23 cellular contexts compared by ENCODE assay signal in genomic region chr2:20034821-20035220, GRCh38. TPM values are rescaled to one million over a fixed set of nuclear protein-coding genes. Genes with fewer than 3 reads are reported as not detected.
A peak's percentile ranks its signal among the peaks of the same experiment; 100 is the strongest.
DNase-seq lines count a peak whose midpoint lies in the region; ATAC-seq and TF ChIP-seq lines count a peak whose summit lies in the region.
"Had no signal": no experiment of that assay in that cellular context is flagged by ENCODE, and none has a peak within 500 bp of the region (broad histone marks: within the 10 kb centered on the region; RNA-seq: fewer than 3 reads in every experiment).

No MANE protein-coding gene starts in this region.

- CTCF ChIA-PET in SK-N-SH (lab: Yijun Ruan, JAX), result interaction anchor here (0.7 to 6.5 kb wide), 8 partner anchors 11 to 285 kb away, joined by 3 to 63 read pairs (median 6); partner anchors contain the start of gene LAPTM4A

- POLR2A ChIA-PET in SK-N-SH (lab: Yijun Ruan, JAX), result interaction anchor here (1.4 kb wide), 1 partner anchor 17 kb away, joined by 5 read pairs; the partner anchor contains the start of gene LAPTM4A

- in situ Hi-C loops in KBM-7 (cut with MboI; ENCODE audit: low pct_unique_long_range_greater_than_20kb, low sequenced_read_pairs), result no loop called here

- H2AFZ ChIP-seq in SK-N-SH (ENCODE audit: low read depth), result no peak overlapping the region
- H2AFZ ChIP-seq: GM23248 had no signal

- peaks cover 0 to 45% (median 23%) of the 10 kb centered on the region in 12 donors for H3K4me1 ChIP-seq in heart left ventricle
- H3K4me1 ChIP-seq in SK-N-SH (ENCODE audit: control insufficient read depth in 1 of 2, insufficient read depth in 2 of 2, low read depth in 1 of 2, low read length in 1 of 2), result peaks cover 0 to 3% of the 10 kb centered on the region in 2 experiments; a peak in 1 of 4 replicates
- H3K4me1 ChIP-seq: HAP-1 had no signal

- no peak for ATAC-seq in heart left ventricle
- ATAC-seq in left cardiac atrium, result no peak
- ATAC-seq: K562 had no signal

- H3K79me2 ChIP-seq in SK-N-SH (ENCODE audit: insufficient read depth), result peaks cover 41% of the 10 kb centered on the region

- intact Hi-C loops in heart left ventricle (cut with DNase I), result loop anchor here in 1 of 10 donors (5.0 kb wide), 1 partner anchor 37 kb away; no protein-coding TSS in a partner anchor
- intact Hi-C loops in left cardiac atrium (cut with DNase I), result no loop called here

- TF ChIP-seq RAD21 in SK-N-SH (IDR thresholded peaks at IDR 0.05; ENCODE audit: low read length), result no peak

- no peak for DNase-seq in heart left ventricle
- no peak for DNase-seq in left cardiac atrium
- DNase-seq in SK-N-DZ (ENCODE audit: low spot score), result peak; percentile 28
- peak; percentile 23 for DNase-seq in left kidney (ENCODE audit: low read depth, low spot score)
- DNase-seq in pulmonary artery endothelial cell (ENCODE audit: low read depth, low spot score), result peak; percentile 56
- DNase-seq in SK-N-SH, result no peak
- no peak for DNase-seq in KBM-7
- DNase-seq: CD4-positive, alpha-beta memory T cell; COR-L47; DMS53; GM23248; HFFc6; MV-4-11; NCI-H1105; NCI-H146; NCI-H2029; NCI-H446; NCI-H524 treated with DMSO at 0.1 percent for 48 hours; NCI-H774; SJCRH30 had no signal

- H3F3A ChIP-seq in SK-N-SH (replicated peaks; ENCODE audit: insufficient read depth), result no peaks in the 10 kb centered on the region

- H3K27me3 ChIP-seq in heart left ventricle (no peaks in the 10 kb centered on the region), SK-N-SH (ENCODE audit: insufficient read depth) (no peaks in the 10 kb centered on the region)
- H3K27me3 ChIP-seq: BLaER1 treated with 17β-estradiol and CSF1 and Interleukin-3, amounts not matched to agents 10 nM and 100 nM; SJCRH30 had no signal

- H3K4me2 ChIP-seq in SK-N-SH, result no peak overlapping the region
- H3K4me2 ChIP-seq: BLaER1 treated with 17β-estradiol and CSF1 and Interleukin-3, amounts not matched to agents 10 nM and 100 nM had no signal

- H3K4me3 ChIP-seq in heart left ventricle (no peak overlapping the region), SK-N-SH (ENCODE audit: low read depth in 2 of 2, low read length in 1 of 2) (no peak overlapping the region)
- H3K4me3 ChIP-seq: BLaER1 treated with 17β-estradiol and CSF1 and Interleukin-3, amounts not matched to agents 10 nM and 100 nM; GM23248; HAP-1; K562; SJCRH30 had no signal

- peaks cover 0 to 6% (median 0%) of the 10 kb centered on the region in 12 donors for H3K9me3 ChIP-seq in heart left ventricle
- peaks cover 4% of the 10 kb centered on the region; the same call in 1 of the 2 replicates for H3K9me3 ChIP-seq in SK-N-SH
- H3K9me3 ChIP-seq: HAP-1, SJCRH30 had no signal

- no peaks in the 10 kb centered on the region for H3K9me2 ChIP-seq in SK-N-SH

- H4K20me1 ChIP-seq in SK-N-SH (ENCODE audit: insufficient read depth), result peaks cover 19% of the 10 kb centered on the region; the same call in 1 of the 2 replicates

- no peak for TF ChIP-seq EP300 in SK-N-SH (IDR thresholded peaks at IDR 0.05; ENCODE audit: borderline replicate concordance in 1 of 2, low read depth in 1 of 2, low read length in 1 of 2)

- H3K36me3 ChIP-seq in heart left ventricle, result peaks cover 0 to 100% (median 99%) of the 10 kb centered on the region in 9 donors
- H3K36me3 ChIP-seq in SK-N-SH (replicated peaks in 1 of 2; ENCODE audit: control insufficient read depth in 1 of 2, insufficient read depth in 2 of 2, low read length in 1 of 2), result peaks cover 71 to 94% of the 10 kb centered on the region in 2 experiments

- H3K9ac ChIP-seq in SK-N-SH, result no peak overlapping the region
- H3K9ac ChIP-seq: BLaER1 treated with 17β-estradiol and CSF1 and Interleukin-3, amounts not matched to agents 10 nM and 100 nM; GM23248 had no signal

- H3K27ac ChIP-seq in heart left ventricle, result peak overlapping the region in 10 of 12 donors; percentile 17 to 63 (median 49)
- H3K27ac ChIP-seq in SK-N-SH (ENCODE audit: low read depth in 2 of 2, low read length in 1 of 2), result no peak overlapping the region
- H3K27ac ChIP-seq: BLaER1 treated with 17β-estradiol and CSF1 and Interleukin-3, amounts not matched to agents 10 nM and 100 nM; GM23248; SJCRH30 had no signal

- TF ChIP-seq POLR2A in heart left ventricle (IDR thresholded peaks at IDR 0.05), result no peak

- no peak for TF ChIP-seq CTCF in heart left ventricle (IDR thresholded peaks at IDR 0.05)
- no peak for TF ChIP-seq CTCF in SK-N-SH (IDR thresholded peaks at IDR 0.05)

- 46 to 50% (median 48%) methylated on average over 2 of the region's 2 CpGs for WGBS in heart left ventricle, 4 donors
- WGBS in SK-N-SH (ENCODE audit: low lambda C conversion rate), result 91% methylated on average over 2 of the region's 2 CpGs

TF ChIP-seq in SK-N-SH, 30 proteins besides CTCF, POLR2A, EP300 and RAD21:
- TF ChIP-seq PBX3 (IDR thresholded peaks at IDR 0.05), result no peak
- no peak for TF ChIP-seq RCOR1 (IDR thresholded peaks at IDR 0.05; ENCODE audit: low read length)
- no peak for TF ChIP-seq ZBTB33 (IDR thresholded peaks at IDR 0.05; ENCODE audit: borderline replicate concordance, low read depth)
- TF ChIP-seq RFX5 (IDR thresholded peaks at IDR 0.05; ENCODE audit: low read length), result no peak
- no peak for TF ChIP-seq MAX (IDR thresholded peaks at IDR 0.05; ENCODE audit: low read depth)
TF ChIP-seq in SK-N-SH: peak in this region for 0.

RNA-seq across cellular contexts. Expression of gene LAPTM4A, which starts 16.6 kb away (rescaled TPM):
- total RNA-seq in heart left ventricle, result 100 to 1,000 TPM; 159 to 241 (median 177) TPM
- 100 to 1,000 TPM; 107 to 232 TPM for polyA plus RNA-seq in heart left ventricle
- total RNA-seq in left cardiac atrium, result 100 to 1,000 TPM; 185 to 202 TPM
- polyA plus RNA-seq in SK-N-DZ (2014; cell fraction: cytosol; rRNA removed), result 49.3 and 50.3 TPM in 2 replicates
- 24.4 and 25.4 TPM in 2 replicates for polyA plus RNA-seq in SK-N-DZ (2014; cell fraction: nucleus; rRNA removed)
- total RNA-seq in pulmonary artery endothelial cell, result 121 and 125 TPM in 2 replicates
- 306 and 350 TPM in 2 replicates for polyA plus RNA-seq in SK-N-SH (2012; rRNA removed)
- polyA plus RNA-seq in SK-N-SH (2012; cell fraction: cytosol; rRNA removed), result 391 and 431 TPM in 2 replicates
- polyA plus RNA-seq in SK-N-SH (2012; cell fraction: nucleus; rRNA removed), result 69.8 and 155 TPM in 2 replicates

RNA-seq across cellular contexts. Expression of gene MATN3, which starts 22.4 kb away (rescaled TPM):
- total RNA-seq in heart left ventricle, result under 1 TPM in 5 of 9 donors, not detected in 4; 0.12 to 0.48 (median 0.25) TPM
- under 1 TPM; 0.19 to 0.29 TPM for polyA plus RNA-seq in heart left ventricle
- under 1 TPM; 0.29 to 0.52 TPM for total RNA-seq in left cardiac atrium
- 1.6 and 2.1 TPM in 2 replicates for polyA plus RNA-seq in SK-N-DZ (2014; cell fraction: cytosol; rRNA removed)
- 1.8 and 3.2 TPM in 2 replicates for polyA plus RNA-seq in SK-N-DZ (2014; cell fraction: nucleus; rRNA removed)
- total RNA-seq in pulmonary artery endothelial cell, result 0.95 and 1.1 TPM in 2 replicates
- 4.0 and 5.9 TPM in 2 replicates for polyA plus RNA-seq in SK-N-SH (2012; rRNA removed)
- 7.1 and 8.9 TPM in 2 replicates for polyA plus RNA-seq in SK-N-SH (2012; cell fraction: cytosol; rRNA removed)
- 3.6 and 5.5 TPM in 2 replicates for polyA plus RNA-seq in SK-N-SH (2012; cell fraction: nucleus; rRNA removed)
- total RNA-seq: CD4-positive, alpha-beta memory T cell; K562 had no signal
- polyA plus RNA-seq: CD4-positive, alpha-beta memory T cell; K562 had no signal

RNA-seq across cellular contexts. Expression of gene WDR35, which starts 44.9 kb away (rescaled TPM):
- 1 to 10 TPM; 3.1 to 8.5 (median 5.1) TPM for total RNA-seq in heart left ventricle
- 1 to 10 TPM; 1.1 to 4.8 TPM for polyA plus RNA-seq in heart left ventricle
- total RNA-seq in left cardiac atrium, result 1 to 10 TPM; 3.7 to 6.3 TPM
- polyA plus RNA-seq in SK-N-DZ (2014; cell fraction: cytosol; rRNA removed), result 9.7 and 13.0 TPM in 2 replicates
- polyA plus RNA-seq in SK-N-DZ (2014; cell fraction: nucleus; rRNA removed), result 27.6 and 38.5 TPM in 2 replicates
- total RNA-seq in pulmonary artery endothelial cell, result 13.6 and 16.7 TPM in 2 replicates
- 8.6 and 12.1 TPM in 2 replicates for polyA plus RNA-seq in SK-N-SH (2012; rRNA removed)
- polyA plus RNA-seq in SK-N-SH (2012; cell fraction: cytosol; rRNA removed), result 9.9 and 10.9 TPM in 2 replicates
- polyA plus RNA-seq in SK-N-SH (2012; cell fraction: nucleus; rRNA removed), result 13.9 and 30.4 TPM in 2 replicates

Comparison
In these comparisons a context has a peak if more than half of its experiments do, and no peak if none do; other contexts are left out.
1. DNase-seq: peak in SK-N-DZ (single experiment), left kidney (single experiment) and pulmonary artery endothelial cell (single experiment); none in heart left ventricle (0 of 5), left cardiac atrium (single experiment), SK-N-SH (single experiment) and KBM-7 (single experiment).
2. H3K27ac ChIP-seq: peak in heart left ventricle (10 of 12); none in SK-N-SH (0 of 2).